Comparison of ENCODE assay signal across 8 cellular contexts in genomic region chr3:119600732-119601131, GRCh38. TPM values are rescaled to one million over a fixed set of nuclear protein-coding genes. Genes with fewer than 3 reads are reported as not detected.
DNase-seq lines count a peak whose midpoint lies in the region; ATAC-seq, FAIRE-seq and TF ChIP-seq lines count a peak whose summit lies in the region.

No MANE protein-coding gene starts in this region.

- in situ Hi-C loops in mammary epithelial cell (cut with MboI; ENCODE audit: low sequenced_read_pairs in 2 of 2): no loop called here

- H3K36me3 ChIP-seq in keratinocyte (ENCODE audit: control insufficient read depth in 2 of 2, extremely low read depth in 1 of 2, insufficient read depth in 2 of 2, low read length in 2 of 2) (no peaks in the 10 kb centered on the region), mammary epithelial cell (ENCODE audit: insufficient read depth, low read length) (no peaks in the 10 kb centered on the region)

- H3K4me3 Mint-ChIP-seq in activated CD8-positive, alpha-beta T cell treated with anti-CD3 and anti-CD28 coated beads, Interleukin-2, amount 10 ng/mL, durations not matched to agents 7 days and 5 days: no peak overlapping the region

- H3K9me1 ChIP-seq in keratinocyte (ENCODE audit: control insufficient read depth, extremely low read depth, insufficient read depth, low read length): no peaks in the 10 kb centered on the region

- H3K36me3 Mint-ChIP-seq in activated CD8-positive, alpha-beta T cell treated with anti-CD3 and anti-CD28 coated beads, Interleukin-2, amount 10 ng/mL, durations not matched to agents 7 days and 5 days (ENCODE audit: low read depth): no peaks in the 10 kb centered on the region

- dilution Hi-C loops in keratinocyte (cut with MboI; ENCODE audit: extremely low pct_ligation_motif_present, low sequenced_read_pairs) (no loop called here), mammary epithelial cell (cut with HindIII; ENCODE audit: low sequenced_read_pairs) (no loop called here)

- H3K27ac Mint-ChIP-seq in activated CD8-positive, alpha-beta T cell treated with anti-CD3 and anti-CD28 coated beads, Interleukin-2, amount 10 ng/mL, durations not matched to agents 7 days and 5 days: no peak overlapping the region

- H3K27me3 Mint-ChIP-seq in activated CD8-positive, alpha-beta T cell treated with anti-CD3 and anti-CD28 coated beads, Interleukin-2, amount 10 ng/mL, durations not matched to agents 7 days and 5 days (ENCODE audit: low read depth): peaks cover 3% of the 10 kb centered on the region

- CTCF ChIA-PET in activated CD8-positive, alpha-beta T cell treated with anti-CD3 and anti-CD28 coated beads, Interleukin-2, amount 10 ng/mL, durations not matched to agents 7 days and 5 days (lab: Charles Lee): interaction anchor here (0.6 to 2.8 kb wide), 15 partner anchors 9 to 199 kb away, joined by 3 to 19 read pairs (median 4); partner anchors contain the start of genes COX17 and TIMMDC1
- CTCF ChIA-PET in mammary epithelial cell (lab: Charles Lee; ENCODE audit: low non-redundant PET): no interaction called here

- H3K27me3 ChIP-seq in keratinocyte (ENCODE audit: control insufficient read depth, extremely low read depth, insufficient read depth, low read length): peaks cover under 1% of the 10 kb centered on the region
- no peaks in the 10 kb centered on the region for H3K27me3 ChIP-seq in mammary epithelial cell (ENCODE audit: insufficient read depth, low read length)

- no peak for FAIRE-seq in keratinocyte (lab: Jason Lieb, UNC)

- H3K9ac ChIP-seq in keratinocyte (ENCODE audit: control insufficient read depth, extremely low read depth, insufficient read depth, low read length): no peak overlapping the region
- no peak overlapping the region for H3K9ac ChIP-seq in mammary epithelial cell (ENCODE audit: insufficient read depth, low read length)

- H2AFZ ChIP-seq in keratinocyte (ENCODE audit: control insufficient read depth, low read length): no peak overlapping the region
- H2AFZ ChIP-seq in mammary epithelial cell (ENCODE audit: low read depth, low read length): no peak overlapping the region

- 67% methylated on average over 3 of the region's 5 CpGs for WGBS in mammary epithelial cell (ENCODE audit: low coverage, missing lambda C conversion rate)

- H4K20me1 ChIP-seq in keratinocyte (ENCODE audit: control insufficient read depth, extremely low read depth, insufficient read depth, low read length): no peaks in the 10 kb centered on the region
- H4K20me1 ChIP-seq in mammary epithelial cell (ENCODE audit: insufficient read depth, low read length): no peaks in the 10 kb centered on the region

- peaks cover 43% of the 10 kb centered on the region for H3K4me1 Mint-ChIP-seq in activated CD8-positive, alpha-beta T cell treated with anti-CD3 and anti-CD28 coated beads, Interleukin-2, amount 10 ng/mL, durations not matched to agents 7 days and 5 days (ENCODE audit: low read depth)

- POLR2A ChIA-PET in activated CD8-positive, alpha-beta T cell treated with anti-CD3 and anti-CD28 coated beads, Interleukin-2, amount 10 ng/mL, durations not matched to agents 7 days and 5 days (lab: Charles Lee): interaction anchor here (1.5 to 1.9 kb wide), 3 partner anchors 19 to 80 kb away, joined by 4 to 9 read pairs (median 6); partner anchors contain the start of gene COX17

- intact Hi-C loops in mammary epithelial cell (cut with micrococcal nuclease): loop anchor here (5.0 kb wide), 1 partner anchor 77 kb away; the partner anchor contains the start of gene COX17

- H3K9me3 Mint-ChIP-seq in activated CD8-positive, alpha-beta T cell treated with anti-CD3 and anti-CD28 coated beads, Interleukin-2, amount 10 ng/mL, durations not matched to agents 7 days and 5 days (ENCODE audit: insufficient read depth): no peaks in the 10 kb centered on the region

- peak; percentile 75 for ATAC-seq in GM19455 (IDR thresholded peaks at IDR 0.05; ENCODE audit: unreplicated experiment)
- peak; percentile 75 for ATAC-seq in HG03354 (IDR thresholded peaks at IDR 0.05; ENCODE audit: poor library complexity, severe bottlenecking, unreplicated experiment)
- peak; percentile 77 for ATAC-seq in activated CD8-positive, alpha-beta T cell treated with anti-CD3 and anti-CD28 coated beads, Interleukin-2, amount 10 ng/mL, durations not matched to agents 7 days and 5 days

- H3K9me3 ChIP-seq in keratinocyte (ENCODE audit: control insufficient read depth, low read depth, low read length) (no peaks in the 10 kb centered on the region), mammary epithelial cell (replicated peaks; ENCODE audit: insufficient read depth, low read length) (no peaks in the 10 kb centered on the region)

- no peaks in the 10 kb centered on the region for H3K79me2 ChIP-seq in keratinocyte (ENCODE audit: control insufficient read depth, insufficient read depth, low read length)
- H3K79me2 ChIP-seq in mammary epithelial cell (ENCODE audit: insufficient read depth, low read length): no peaks in the 10 kb centered on the region

- no peak overlapping the region for H3K4me2 ChIP-seq in keratinocyte (ENCODE audit: control insufficient read depth, extremely low read depth, insufficient read depth, low read depth, low read length)
- no peak overlapping the region for H3K4me2 ChIP-seq in mammary epithelial cell (ENCODE audit: insufficient read depth, low read depth, low read length)

- no peak overlapping the region for H3K4me3 ChIP-seq in keratinocyte (ENCODE audit: control insufficient read depth in 2 of 3, extremely low read depth in 1 of 3, insufficient read depth in 2 of 3, low read depth in 1 of 3, low read length in 3 of 3)
- H3K4me3 ChIP-seq in mammary epithelial cell (replicated peaks in 1 of 3; ENCODE audit: insufficient read depth in 1 of 3, low read depth in 2 of 3, low read length in 3 of 3): no peak overlapping the region

- H3K4me1 ChIP-seq in keratinocyte (ENCODE audit: control insufficient read depth, extremely low read depth, insufficient read depth, low read length) (no peaks in the 10 kb centered on the region), mammary epithelial cell (ENCODE audit: insufficient read depth, low read length) (no peaks in the 10 kb centered on the region)

- peak; percentile 90 for TF ChIP-seq CTCF in GM12873 (IDR thresholded peaks at IDR 0.05; ENCODE audit: insufficient read depth, low read depth, low read length, missing control alignments)
- TF ChIP-seq CTCF in keratinocyte (optimal IDR thresholded peaks at IDR 0.05 in 1 of 3, IDR thresholded peaks at IDR 0.05 in 1 of 3, conservative IDR thresholded peaks at IDR 0.05 in 1 of 3; ENCODE audit: extremely low read depth in 1 of 3, insufficient read depth in 2 of 3, low read length in 3 of 3): peak in 2 of 3 experiments; percentile 40 to 55
- peak in 1 of 2 donors; percentile 52 for TF ChIP-seq CTCF in mammary epithelial cell (conservative IDR thresholded peaks at IDR 0.05 in 1 of 2, IDR thresholded peaks at IDR 0.05 in 1 of 2; ENCODE audit: extremely low read depth in 1 of 2, insufficient read depth in 1 of 2, low read depth in 1 of 2, low read length in 2 of 2)

- DNase-seq in activated CD8-positive, alpha-beta T cell treated with anti-CD3 and anti-CD28 coated beads, Interleukin-2, amount 10 ng/mL, durations not matched to agents 7 days and 5 days: peak; percentile 31
- DNase-seq in keratinocyte (ENCODE audit: low read depth, low spot score): no peak
- no peak for DNase-seq in NCI-H2107 (lab: John Stamatoyannopoulos, UW)
- DNase-seq in SIG-M5 (lab: John Stamatoyannopoulos, UW): no peak
- no peak for DNase-seq in mammary epithelial cell

- H3K27ac ChIP-seq in keratinocyte (ENCODE audit: control insufficient read depth, insufficient read depth, low read length) (no peak overlapping the region), mammary epithelial cell (ENCODE audit: insufficient read depth, low read depth, low read length) (no peak overlapping the region)

- BruUV-seq in mammary epithelial cell (replicated peaks; lab: Mats Ljungman, UMichigan): no TSS peak

RNA-seq across cellular contexts. Expression of gene PLA1A, which starts 3.0 kb away (rescaled TPM):
- total RNA-seq in activated CD8-positive, alpha-beta T cell treated with anti-CD3 and anti-CD28 coated beads, Interleukin-2, amount 10 ng/mL, durations not matched to agents 7 days and 5 days: not detected
- polyA plus RNA-seq in keratinocyte (0.08 TPM in 1 of 3 replicates, not detected in the others), mammary epithelial cell (not detected)
- polyA plus RNA-seq in keratinocyte (2011; ENCODE audit: low read depth): not detected
- not detected in 2 replicates for polyA plus RNA-seq in keratinocyte (2011; cell fraction: cytosol; rRNA removed)
- polyA plus RNA-seq in keratinocyte (2011; cell fraction: nucleus; rRNA removed): not detected in 2 replicates
- not detected in 2 replicates for polyA plus RNA-seq in keratinocyte (2012; ENCODE audit: low replicate concordance)
- polyA minus RNA-seq in keratinocyte (not detected in 3 replicates), mammary epithelial cell (not detected)
- polyA minus RNA-seq in keratinocyte (2011; cell fraction: cytosol; rRNA and poly(A)+ RNA removed): not detected
- not detected in 2 replicates for polyA minus RNA-seq in keratinocyte (2011; cell fraction: nucleus; rRNA and poly(A)+ RNA removed)
- total RNA-seq in mammary epithelial cell: not detected

RNA-seq across cellular contexts. Expression of gene ADPRH, which starts 21.4 kb away (rescaled TPM):
- total RNA-seq in activated CD8-positive, alpha-beta T cell treated with anti-CD3 and anti-CD28 coated beads, Interleukin-2, amount 10 ng/mL, durations not matched to agents 7 days and 5 days: 1 to 10 TPM; 3.2 to 3.8 TPM
- polyA plus RNA-seq in keratinocyte: 0.26 to 0.39 TPM (median 0.35 TPM) in 3 replicates
- polyA plus RNA-seq in keratinocyte (2011; ENCODE audit: low read depth): 0.11 TPM
- polyA plus RNA-seq in keratinocyte (2011; cell fraction: cytosol; rRNA removed): 0.49 and 0.55 TPM in 2 replicates
- polyA plus RNA-seq in keratinocyte (2011; cell fraction: nucleus; rRNA removed): 0.43 and 0.65 TPM in 2 replicates
- polyA plus RNA-seq in keratinocyte (2012; ENCODE audit: low replicate concordance): 0.28 and 0.31 TPM in 2 replicates
- polyA minus RNA-seq in keratinocyte: 0.16 to 0.43 TPM in 2 of 3 replicates, not detected in the other
- polyA minus RNA-seq in keratinocyte (2011; cell fraction: cytosol; rRNA and poly(A)+ RNA removed): 0.96 TPM
- 0.21 and 0.54 TPM in 2 replicates for polyA minus RNA-seq in keratinocyte (2011; cell fraction: nucleus; rRNA and poly(A)+ RNA removed)
- 1 to 10 TPM; 1.0 to 9.5 TPM for total RNA-seq in mammary epithelial cell
- 0.99 TPM for polyA plus RNA-seq in mammary epithelial cell
- not detected for polyA minus RNA-seq in mammary epithelial cell

RNA-seq across cellular contexts. Expression of gene CD80, which starts 41.3 kb away (rescaled TPM):
- 10 to 100 TPM; 19.1 to 20.2 TPM for total RNA-seq in activated CD8-positive, alpha-beta T cell treated with anti-CD3 and anti-CD28 coated beads, Interleukin-2, amount 10 ng/mL, durations not matched to agents 7 days and 5 days
- polyA plus RNA-seq in keratinocyte (0.10 TPM in 1 of 3 replicates, not detected in the others), mammary epithelial cell (not detected)
- not detected for polyA plus RNA-seq in keratinocyte (2011; ENCODE audit: low read depth)
- not detected in 2 replicates for polyA plus RNA-seq in keratinocyte (2011; cell fraction: cytosol; rRNA removed)
- not detected in 2 replicates for polyA plus RNA-seq in keratinocyte (2011; cell fraction: nucleus; rRNA removed)
- not detected in 2 replicates for polyA plus RNA-seq in keratinocyte (2012; ENCODE audit: low replicate concordance)
- polyA minus RNA-seq in keratinocyte (not detected in 3 replicates), mammary epithelial cell (not detected)
- polyA minus RNA-seq in keratinocyte (2011; cell fraction: cytosol; rRNA and poly(A)+ RNA removed): not detected
- polyA minus RNA-seq in keratinocyte (2011; cell fraction: nucleus; rRNA and poly(A)+ RNA removed): not detected in 2 replicates
- not detected for total RNA-seq in mammary epithelial cell

RNA-seq across cellular contexts. Expression of gene POPDC2, which starts 59.7 kb away (rescaled TPM):
- total RNA-seq in activated CD8-positive, alpha-beta T cell treated with anti-CD3 and anti-CD28 coated beads, Interleukin-2, amount 10 ng/mL, durations not matched to agents 7 days and 5 days: 1 to 10 TPM; 3.3 to 4.8 TPM
- polyA plus RNA-seq in keratinocyte (0.48 to 1.3 TPM (median 0.87 TPM) in 3 replicates), mammary epithelial cell (0.12 TPM)
- 0.99 TPM for polyA plus RNA-seq in keratinocyte (2011; ENCODE audit: low read depth)
- polyA plus RNA-seq in keratinocyte (2011; cell fraction: cytosol; rRNA removed): 0.44 and 0.62 TPM in 2 replicates
- polyA plus RNA-seq in keratinocyte (2011; cell fraction: nucleus; rRNA removed): 2.8 and 3.2 TPM in 2 replicates
- 0.36 and 0.56 TPM in 2 replicates for polyA plus RNA-seq in keratinocyte (2012; ENCODE audit: low replicate concordance)
- polyA minus RNA-seq in keratinocyte (0.23 to 1.0 TPM (median 0.26 TPM) in 3 replicates), mammary epithelial cell (not detected)
- not detected for polyA minus RNA-seq in keratinocyte (2011; cell fraction: cytosol; rRNA and poly(A)+ RNA removed)
- 0.32 and 1.4 TPM in 2 replicates for polyA minus RNA-seq in keratinocyte (2011; cell fraction: nucleus; rRNA and poly(A)+ RNA removed)
- total RNA-seq in mammary epithelial cell: 1 to 10 TPM in 1 of 2 donors, under 1 TPM in 1; 0.31 to 1.0 TPM

Comparison
In these comparisons a context has a peak if more than half of its experiments do, and no peak if none do; other contexts are left out.
1. RNA of gene CD80, which starts 41.3 kb away (total RNA-seq): 19.1 to 20.2 TPM in activated CD8-positive, alpha-beta T cell treated with anti-CD3 and anti-CD28 coated beads, Interleukin-2, amount 10 ng/mL, durations not matched to agents 7 days and 5 days; not detected in mammary epithelial cell; every median in the first group is over 10 times any median in the second.
2. Peak in every context shown above with its lines, with median percentiles within 50 percentile points of each other: ATAC-seq.